1 cellular context compared by ENCODE assay signal in the genomic region with DNA sequence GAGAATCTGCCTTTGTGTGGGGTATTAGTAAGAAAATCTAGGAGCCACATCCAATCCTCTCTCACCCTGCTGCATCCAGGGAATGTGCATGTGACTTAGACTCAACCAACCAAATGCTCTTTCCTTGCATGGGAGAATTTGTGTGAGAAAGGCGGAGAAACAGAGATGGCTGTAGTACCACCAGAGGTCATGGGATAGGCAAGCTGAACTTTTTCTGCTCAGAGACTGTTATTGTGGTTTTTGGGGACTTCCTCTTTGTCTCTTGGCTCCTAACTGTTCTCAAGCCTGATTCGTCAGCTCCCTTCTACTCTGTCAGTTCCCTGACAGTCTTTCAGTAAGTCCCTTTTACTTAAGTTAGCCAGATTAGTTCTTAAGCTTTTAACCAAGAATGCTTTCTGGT.
TF ChIP-seq lines count a peak whose summit lies in the region.

No MANE protein-coding gene starts in this region.

TF ChIP-seq in K562, 482 proteins besides CTCF, POLR2A, EP300 and RAD21:
- TF ChIP-seq, protein P1, sequence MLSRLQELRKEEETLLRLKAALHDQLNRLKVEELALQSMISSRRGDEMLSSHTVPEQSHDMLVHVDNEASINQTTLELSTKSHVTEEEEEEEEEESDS (CRISPR knock-in tag; IDR thresholded peaks at IDR 0.05), result no peak
- no peak for TF ChIP-seq ZNF316 (IDR thresholded peaks at IDR 0.05)
- TF ChIP-seq JUNB (CRISPR knock-in tag; conservative IDR thresholded peaks at IDR 0.05), result no peak
- TF ChIP-seq, protein P2, sequence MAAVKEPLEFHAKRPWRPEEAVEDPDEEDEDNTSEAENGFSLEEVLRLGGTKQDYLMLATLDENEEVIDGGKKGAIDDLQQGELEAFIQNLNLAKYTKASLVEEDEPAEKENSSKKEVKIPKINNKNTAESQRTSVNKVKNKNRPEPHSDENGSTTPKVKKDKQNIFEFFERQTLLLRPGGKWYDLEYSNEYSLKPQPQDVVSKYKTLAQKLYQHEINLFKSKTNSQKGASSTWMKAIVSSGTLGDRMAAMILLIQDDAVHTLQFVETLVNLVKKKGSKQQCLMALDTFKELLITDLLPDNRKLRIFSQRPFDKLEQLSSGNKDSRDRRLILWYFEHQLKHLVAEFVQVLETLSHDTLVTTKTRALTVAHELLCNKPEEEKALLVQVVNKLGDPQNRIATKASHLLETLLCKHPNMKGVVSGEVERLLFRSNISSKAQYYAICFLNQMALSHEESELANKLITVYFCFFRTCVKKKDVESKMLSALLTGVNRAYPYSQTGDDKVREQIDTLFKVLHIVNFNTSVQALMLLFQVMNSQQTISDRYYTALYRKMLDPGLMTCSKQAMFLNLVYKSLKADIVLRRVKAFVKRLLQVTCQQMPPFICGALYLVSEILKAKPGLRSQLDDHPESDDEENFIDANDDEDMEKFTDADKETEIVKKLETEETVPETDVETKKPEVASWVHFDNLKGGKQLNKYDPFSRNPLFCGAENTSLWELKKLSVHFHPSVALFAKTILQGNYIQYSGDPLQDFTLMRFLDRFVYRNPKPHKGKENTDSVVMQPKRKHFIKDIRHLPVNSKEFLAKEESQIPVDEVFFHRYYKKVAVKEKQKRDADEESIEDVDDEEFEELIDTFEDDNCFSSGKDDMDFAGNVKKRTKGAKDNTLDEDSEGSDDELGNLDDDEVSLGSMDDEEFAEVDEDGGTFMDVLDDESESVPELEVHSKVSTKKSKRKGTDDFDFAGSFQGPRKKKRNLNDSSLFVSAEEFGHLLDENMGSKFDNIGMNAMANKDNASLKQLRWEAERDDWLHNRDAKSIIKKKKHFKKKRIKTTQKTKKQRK (IDR thresholded peaks at IDR 0.05; ENCODE audit: borderline replicate concordance, low read depth, low read length), result no peak
- TF ChIP-seq ESRRB (CRISPR knock-in tag; IDR thresholded peaks at IDR 0.05; ENCODE audit: borderline replicate concordance), result no peak
- no peak for TF ChIP-seq JUND (IDR thresholded peaks at IDR 0.05; ENCODE audit: borderline replicate concordance, low read depth, low read length)
- TF ChIP-seq JUND (tag; IDR thresholded peaks at IDR 0.05; ENCODE audit: borderline replicate concordance, low read depth, low read length), result peak; percentile 17; the same call in 1 of the 3 replicates
- no peak for TF ChIP-seq GABPA (tag; conservative IDR thresholded peaks at IDR 0.05; ENCODE audit: low read depth)
- TF ChIP-seq, protein P3, sequence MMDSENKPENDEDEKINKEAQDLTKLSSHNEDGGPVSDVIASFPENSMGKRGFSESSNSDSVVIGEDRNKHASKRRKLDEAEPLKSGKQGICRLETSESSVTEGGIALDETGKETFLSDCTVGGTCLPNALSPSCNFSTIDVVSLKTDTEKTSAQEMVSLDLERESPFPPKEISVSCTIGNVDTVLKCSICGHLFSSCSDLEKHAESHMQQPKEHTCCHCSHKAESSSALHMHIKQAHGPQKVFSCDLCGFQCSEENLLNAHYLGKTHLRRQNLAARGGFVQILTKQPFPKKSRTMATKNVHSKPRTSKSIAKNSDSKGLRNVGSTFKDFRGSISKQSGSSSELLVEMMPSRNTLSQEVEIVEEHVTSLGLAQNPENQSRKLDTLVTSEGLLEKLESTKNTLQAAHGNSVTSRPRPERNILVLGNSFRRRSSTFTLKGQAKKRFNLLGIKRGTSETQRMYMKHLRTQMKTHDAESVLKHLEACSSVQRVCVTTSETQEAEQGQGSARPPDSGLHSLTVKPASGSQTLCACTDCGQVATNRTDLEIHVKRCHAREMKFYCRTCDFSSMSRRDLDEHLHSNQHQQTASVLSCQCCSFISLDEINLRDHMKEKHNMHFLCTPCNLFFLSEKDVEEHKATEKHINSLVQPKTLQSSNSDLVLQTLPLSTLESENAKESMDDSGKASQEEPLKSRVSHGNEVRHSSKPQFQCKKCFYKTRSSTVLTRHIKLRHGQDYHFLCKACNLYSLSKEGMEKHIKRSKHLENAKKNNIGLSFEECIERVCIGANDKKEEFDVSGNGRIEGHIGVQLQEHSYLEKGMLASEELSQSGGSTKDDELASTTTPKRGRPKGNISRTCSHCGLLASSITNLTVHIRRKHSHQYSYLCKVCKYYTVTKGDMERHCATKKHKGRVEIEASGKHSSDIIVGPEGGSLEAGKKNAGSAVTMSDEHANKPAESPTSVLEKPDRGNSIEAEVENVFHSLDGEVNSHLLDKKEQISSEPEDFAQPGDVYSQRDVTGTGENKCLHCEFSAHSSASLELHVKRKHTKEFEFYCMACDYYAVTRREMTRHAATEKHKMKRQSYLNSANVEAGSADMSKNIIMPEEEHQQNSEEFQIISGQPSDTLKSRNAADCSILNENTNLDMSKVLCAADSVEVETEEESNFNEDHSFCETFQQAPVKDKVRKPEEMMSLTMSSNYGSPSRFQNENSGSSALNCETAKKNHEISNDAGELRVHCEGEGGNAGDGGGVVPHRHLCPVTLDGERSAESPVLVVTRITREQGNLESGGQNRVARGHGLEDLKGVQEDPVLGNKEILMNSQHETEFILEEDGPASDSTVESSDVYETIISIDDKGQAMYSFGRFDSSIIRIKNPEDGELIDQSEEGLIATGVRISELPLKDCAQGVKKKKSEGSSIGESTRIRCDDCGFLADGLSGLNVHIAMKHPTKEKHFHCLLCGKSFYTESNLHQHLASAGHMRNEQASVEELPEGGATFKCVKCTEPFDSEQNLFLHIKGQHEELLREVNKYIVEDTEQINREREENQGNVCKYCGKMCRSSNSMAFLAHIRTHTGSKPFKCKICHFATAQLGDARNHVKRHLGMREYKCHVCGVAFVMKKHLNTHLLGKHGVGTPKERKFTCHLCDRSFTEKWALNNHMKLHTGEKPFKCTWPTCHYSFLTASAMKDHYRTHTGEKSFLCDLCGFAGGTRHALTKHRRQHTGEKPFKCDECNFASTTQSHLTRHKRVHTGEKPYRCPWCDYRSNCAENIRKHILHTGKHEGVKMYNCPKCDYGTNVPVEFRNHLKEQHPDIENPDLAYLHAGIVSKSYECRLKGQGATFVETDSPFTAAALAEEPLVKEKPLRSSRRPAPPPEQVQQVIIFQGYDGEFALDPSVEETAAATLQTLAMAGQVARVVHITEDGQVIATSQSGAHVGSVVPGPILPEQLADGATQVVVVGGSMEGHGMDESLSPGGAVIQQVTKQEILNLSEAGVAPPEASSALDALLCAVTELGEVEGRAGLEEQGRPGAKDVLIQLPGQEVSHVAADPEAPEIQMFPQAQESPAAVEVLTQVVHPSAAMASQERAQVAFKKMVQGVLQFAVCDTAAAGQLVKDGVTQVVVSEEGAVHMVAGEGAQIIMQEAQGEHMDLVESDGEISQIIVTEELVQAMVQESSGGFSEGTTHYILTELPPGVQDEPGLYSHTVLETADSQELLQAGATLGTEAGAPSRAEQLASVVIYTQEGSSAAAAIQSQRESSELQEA (IDR thresholded peaks at IDR 0.05; ENCODE audit: low read depth), result no peak
- peak; percentile 52 for TF ChIP-seq RBBP5 (IDR thresholded peaks at IDR 0.05; ENCODE audit: borderline replicate concordance, insufficient read depth, low read length, poor library complexity, severe bottlenecking)
- no peak for TF ChIP-seq SIN3B (IDR thresholded peaks at IDR 0.05; ENCODE audit: low read depth)
- TF ChIP-seq ZNF766 (CRISPR knock-in tag; conservative IDR thresholded peaks at IDR 0.05), result peak; percentile 17; the same call in 1 of the 2 replicates
- TF ChIP-seq NR2C2 (CRISPR knock-in tag; IDR thresholded peaks at IDR 0.05), result 0 out of 2 replicates have a peak, but pooled peaks have one; percentile 26
- TF ChIP-seq NR2C2 (tag; IDR thresholded peaks at IDR 0.05), result no peak
- TF ChIP-seq, protein P4, sequence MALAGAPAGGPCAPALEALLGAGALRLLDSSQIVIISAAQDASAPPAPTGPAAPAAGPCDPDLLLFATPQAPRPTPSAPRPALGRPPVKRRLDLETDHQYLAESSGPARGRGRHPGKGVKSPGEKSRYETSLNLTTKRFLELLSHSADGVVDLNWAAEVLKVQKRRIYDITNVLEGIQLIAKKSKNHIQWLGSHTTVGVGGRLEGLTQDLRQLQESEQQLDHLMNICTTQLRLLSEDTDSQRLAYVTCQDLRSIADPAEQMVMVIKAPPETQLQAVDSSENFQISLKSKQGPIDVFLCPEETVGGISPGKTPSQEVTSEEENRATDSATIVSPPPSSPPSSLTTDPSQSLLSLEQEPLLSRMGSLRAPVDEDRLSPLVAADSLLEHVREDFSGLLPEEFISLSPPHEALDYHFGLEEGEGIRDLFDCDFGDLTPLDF (CRISPR knock-in tag; IDR thresholded peaks at IDR 0.05), result no peak
- TF ChIP-seq, protein P5, sequence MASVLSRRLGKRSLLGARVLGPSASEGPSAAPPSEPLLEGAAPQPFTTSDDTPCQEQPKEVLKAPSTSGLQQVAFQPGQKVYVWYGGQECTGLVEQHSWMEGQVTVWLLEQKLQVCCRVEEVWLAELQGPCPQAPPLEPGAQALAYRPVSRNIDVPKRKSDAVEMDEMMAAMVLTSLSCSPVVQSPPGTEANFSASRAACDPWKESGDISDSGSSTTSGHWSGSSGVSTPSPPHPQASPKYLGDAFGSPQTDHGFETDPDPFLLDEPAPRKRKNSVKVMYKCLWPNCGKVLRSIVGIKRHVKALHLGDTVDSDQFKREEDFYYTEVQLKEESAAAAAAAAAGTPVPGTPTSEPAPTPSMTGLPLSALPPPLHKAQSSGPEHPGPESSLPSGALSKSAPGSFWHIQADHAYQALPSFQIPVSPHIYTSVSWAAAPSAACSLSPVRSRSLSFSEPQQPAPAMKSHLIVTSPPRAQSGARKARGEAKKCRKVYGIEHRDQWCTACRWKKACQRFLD (CRISPR knock-in tag; IDR thresholded peaks at IDR 0.05), result no peak
- TF ChIP-seq, protein P6, sequence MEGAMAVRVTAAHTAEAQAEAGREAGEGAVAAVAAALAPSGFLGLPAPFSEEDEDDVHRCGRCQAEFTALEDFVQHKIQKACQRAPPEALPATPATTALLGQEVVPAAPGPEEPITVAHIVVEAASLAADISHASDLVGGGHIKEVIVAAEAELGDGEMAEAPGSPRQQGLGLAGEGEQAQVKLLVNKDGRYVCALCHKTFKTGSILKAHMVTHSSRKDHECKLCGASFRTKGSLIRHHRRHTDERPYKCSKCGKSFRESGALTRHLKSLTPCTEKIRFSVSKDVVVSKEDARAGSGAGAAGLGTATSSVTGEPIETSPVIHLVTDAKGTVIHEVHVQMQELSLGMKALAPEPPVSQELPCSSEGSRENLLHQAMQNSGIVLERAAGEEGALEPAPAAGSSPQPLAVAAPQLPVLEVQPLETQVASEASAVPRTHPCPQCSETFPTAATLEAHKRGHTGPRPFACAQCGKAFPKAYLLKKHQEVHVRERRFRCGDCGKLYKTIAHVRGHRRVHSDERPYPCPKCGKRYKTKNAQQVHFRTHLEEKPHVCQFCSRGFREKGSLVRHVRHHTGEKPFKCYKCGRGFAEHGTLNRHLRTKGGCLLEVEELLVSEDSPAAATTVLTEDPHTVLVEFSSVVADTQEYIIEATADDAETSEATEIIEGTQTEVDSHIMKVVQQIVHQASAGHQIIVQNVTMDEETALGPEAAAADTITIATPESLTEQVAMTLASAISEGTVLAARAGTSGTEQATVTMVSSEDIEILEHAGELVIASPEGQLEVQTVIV (CRISPR knock-in tag; IDR thresholded peaks at IDR 0.05; ENCODE audit: borderline replicate concordance), result no peak
- no peak for TF ChIP-seq ZNF175 (CRISPR knock-in tag; IDR thresholded peaks at IDR 0.05; ENCODE audit: low read depth)
- TF ChIP-seq OTX1 (CRISPR knock-in tag; IDR thresholded peaks at IDR 0.05), result no peak
- TF ChIP-seq EZH2 (IDR thresholded peaks at IDR 0.05; ENCODE audit: borderline replicate concordance, low read depth, low read length), result no peak
- no peak for TF ChIP-seq SNRNP70 (optimal IDR thresholded peaks at IDR 0.05; ENCODE audit: low read depth, low read length)
- TF ChIP-seq PRPF4 (IDR thresholded peaks at IDR 0.05; ENCODE audit: insufficient read depth, low read depth, low read length, poor library complexity, severe bottlenecking), result no peak
- TF ChIP-seq HCFC1 (IDR thresholded peaks at IDR 0.05; ENCODE audit: low read depth, low read length), result no peak
- TF ChIP-seq, protein P7, sequence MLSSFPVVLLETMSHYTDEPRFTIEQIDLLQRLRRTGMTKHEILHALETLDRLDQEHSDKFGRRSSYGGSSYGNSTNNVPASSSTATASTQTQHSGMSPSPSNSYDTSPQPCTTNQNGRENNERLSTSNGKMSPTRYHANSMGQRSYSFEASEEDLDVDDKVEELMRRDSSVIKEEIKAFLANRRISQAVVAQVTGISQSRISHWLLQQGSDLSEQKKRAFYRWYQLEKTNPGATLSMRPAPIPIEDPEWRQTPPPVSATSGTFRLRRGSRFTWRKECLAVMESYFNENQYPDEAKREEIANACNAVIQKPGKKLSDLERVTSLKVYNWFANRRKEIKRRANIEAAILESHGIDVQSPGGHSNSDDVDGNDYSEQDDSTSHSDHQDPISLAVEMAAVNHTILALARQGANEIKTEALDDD (IDR thresholded peaks at IDR 0.05), result peak; percentile 74
- TF ChIP-seq ESRRA (IDR thresholded peaks at IDR 0.05; ENCODE audit: borderline replicate concordance, low read depth), result peak; percentile 22; the same call in 1 of the 2 replicates
- TF ChIP-seq NFIC (IDR thresholded peaks at IDR 0.05), result no peak
- no peak for TF ChIP-seq ATF1 (CRISPR knock-in tag; IDR thresholded peaks at IDR 0.05)
- TF ChIP-seq ATF1 (tag; IDR thresholded peaks at IDR 0.05), result no peak
- no peak for TF ChIP-seq ZFPM2 (CRISPR knock-in tag; IDR thresholded peaks at IDR 0.05)
- TF ChIP-seq NR4A1 (CRISPR knock-in tag; IDR thresholded peaks at IDR 0.05), result no peak
- TF ChIP-seq NR4A1 (tag; IDR thresholded peaks at IDR 0.05), result no peak
- TF ChIP-seq PHF8 (IDR thresholded peaks at IDR 0.05; ENCODE audit: borderline replicate concordance, low read length), result 0 out of 2 replicates have a peak, but pooled peaks have one; percentile 20
- TF ChIP-seq, protein P8, sequence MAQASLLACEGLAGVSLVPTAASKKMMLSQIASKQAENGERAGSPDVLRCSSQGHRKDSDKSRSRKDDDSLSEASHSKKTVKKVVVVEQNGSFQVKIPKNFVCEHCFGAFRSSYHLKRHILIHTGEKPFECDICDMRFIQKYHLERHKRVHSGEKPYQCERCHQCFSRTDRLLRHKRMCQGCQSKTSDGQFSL (CRISPR knock-in tag; IDR thresholded peaks at IDR 0.05), result no peak
- TF ChIP-seq, protein P8 (tag; IDR thresholded peaks at IDR 0.05), result no peak
- TF ChIP-seq, protein P9, sequence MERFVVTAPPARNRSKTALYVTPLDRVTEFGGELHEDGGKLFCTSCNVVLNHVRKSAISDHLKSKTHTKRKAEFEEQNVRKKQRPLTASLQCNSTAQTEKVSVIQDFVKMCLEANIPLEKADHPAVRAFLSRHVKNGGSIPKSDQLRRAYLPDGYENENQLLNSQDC (CRISPR knock-in tag; IDR thresholded peaks at IDR 0.05), result no peak
- TF ChIP-seq, protein P10, sequence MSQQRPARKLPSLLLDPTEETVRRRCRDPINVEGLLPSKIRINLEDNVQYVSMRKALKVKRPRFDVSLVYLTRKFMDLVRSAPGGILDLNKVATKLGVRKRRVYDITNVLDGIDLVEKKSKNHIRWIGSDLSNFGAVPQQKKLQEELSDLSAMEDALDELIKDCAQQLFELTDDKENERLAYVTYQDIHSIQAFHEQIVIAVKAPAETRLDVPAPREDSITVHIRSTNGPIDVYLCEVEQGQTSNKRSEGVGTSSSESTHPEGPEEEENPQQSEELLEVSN (IDR thresholded peaks at IDR 0.05; ENCODE audit: borderline replicate concordance in 1 of 2, extremely low read depth in 1 of 2, insufficient read depth in 1 of 2, insufficient read length in 1 of 2, low read depth in 1 of 2, low read length in 1 of 2, poor library complexity in 1 of 2, severe bottlenecking in 1 of 2), result no peak
- peak; percentile 96 for TF ChIP-seq SPI1 (IDR thresholded peaks at IDR 0.05; ENCODE audit: borderline replicate concordance, low read depth, low read length)
TF ChIP-seq in K562: peak in this region for 8.
